16 cellular contexts compared by ENCODE assay signal in genomic region chr3:123153124-123153523, GRCh38. TPM values are rescaled to one million over a fixed set of nuclear protein-coding genes. Genes with fewer than 3 reads are reported as not detected.
A peak's percentile ranks its signal among the peaks of the same experiment; 100 is the strongest.
DNase-seq lines count a peak whose midpoint lies in the region; ATAC-seq and TF ChIP-seq lines count a peak whose summit lies in the region.
"Had no signal": no experiment of that assay in that cellular context is flagged by ENCODE, and none has a peak within 500 bp of the region (broad histone marks: within the 10 kb centered on the region; RNA-seq: fewer than 3 reads in every experiment).

No MANE protein-coding gene starts in this region.

- H2AFZ ChIP-seq in OCI-LY7 (ENCODE audit: low read length) = peak overlapping the region; percentile 27; the same call in 1 of the 2 replicates

- H3K4me2 ChIP-seq in DOHH2 (ENCODE audit: low read length) (peak overlapping the region; percentile 35), OCI-LY7 (ENCODE audit: low read length) (peak overlapping the region; percentile 57)

- H3K27ac ChIP-seq in DOHH2 (ENCODE audit: low read depth, low read length) (no peak overlapping the region; the same call in 1 of the 2 replicates), OCI-LY7 (ENCODE audit: low read depth, low read length, poor library complexity, severe bottlenecking) (peak overlapping the region; percentile 63)
- H3K27ac ChIP-seq: left ventricle myocardium inferior had no signal

- peaks cover 15% of the 10 kb centered on the region for H3F3A ChIP-seq in DOHH2 (ENCODE audit: control insufficient read depth, insufficient read depth)

- peaks cover 9% of the 10 kb centered on the region for H3K4me1 Mint-ChIP-seq in memory B cell

- H3K36me3 Mint-ChIP-seq in memory B cell = peaks cover 23% of the 10 kb centered on the region

- DNase-seq in OCI-LY7 (ENCODE audit: low spot score) = peak; percentile 63
- no peak for DNase-seq in memory B cell (ENCODE audit: low spot score in 2 of 2)
- DNase-seq in activated CD4-positive, alpha-beta T cell treated with anti-CD3 and anti-CD28 coated beads for 1 hour = no peak
- no peak for DNase-seq in NCI-H526 treated with DMSO at 0.1 percent for 48 hours (lab: John Stamatoyannopoulos, UW)
- DNase-seq in SIG-M5 treated with dmso at 0.1 percent for 504 hours (lab: John Stamatoyannopoulos, UW; ENCODE audit: unreplicated experiment) = no peak
- no peak for DNase-seq in NCI-H1092 treated with DMSO at 0.1 percent for 48 hours (lab: John Stamatoyannopoulos, UW)
- DNase-seq: activated CD4-positive, alpha-beta T cell treated with anti-CD3 and anti-CD28 coated beads, Interleukin-2, amount 50 U/mL, for 48 hours; activated T-cell treated with anti-CD3 and anti-CD28 coated beads, Interleukin-2, amount 50 U/mL, for 72 hours; DMS 273 treated with DMSO at 0.1 percent for 48 hours; left ventricle myocardium inferior; NCI-H1092; Right ventricle myocardium superior had no signal

- no peaks in the 10 kb centered on the region for H3K79me2 ChIP-seq in DOHH2 (ENCODE audit: control insufficient read depth, low read length)
- H3K79me2 ChIP-seq in OCI-LY7 (ENCODE audit: insufficient read depth, low read depth, low read length) = no peaks in the 10 kb centered on the region

- no peak overlapping the region for H3K27ac Mint-ChIP-seq in memory B cell
- H3K27ac Mint-ChIP-seq: activated T-cell treated with anti-CD3 and anti-CD28 coated beads, Interleukin-2, amount 50 U/mL, for 72 hours had no signal

- ATAC-seq in GM21529 (IDR thresholded peaks at IDR 0.05; ENCODE audit: unreplicated experiment) = peak; percentile 43
- ATAC-seq in memory B cell (ENCODE audit: low read depth) = peak; percentile 67
- ATAC-seq: activated T-cell treated with anti-CD3 and anti-CD28 coated beads, Interleukin-2, amount 50 U/mL, for 72 hours had no signal

- H4K20me1 ChIP-seq in DOHH2 (ENCODE audit: control insufficient read depth, insufficient read depth, low read depth, low read length) (no peaks in the 10 kb centered on the region), OCI-LY7 (ENCODE audit: insufficient read depth, low read length) (no peaks in the 10 kb centered on the region)

- H3K9me3 ChIP-seq in DOHH2 (ENCODE audit: control insufficient read depth, insufficient read depth, low read length) (peaks cover 22% of the 10 kb centered on the region), OCI-LY7 (ENCODE audit: low read length) (no peaks in the 10 kb centered on the region)
- H3K9me3 ChIP-seq: left ventricle myocardium inferior had no signal

- H3K27me3 ChIP-seq in DOHH2 (ENCODE audit: control insufficient read depth, low read length) = no peaks in the 10 kb centered on the region

- H3K36me3 ChIP-seq in DOHH2 (ENCODE audit: control insufficient read depth, low read length) = peaks cover 23% of the 10 kb centered on the region
- peaks cover 16% of the 10 kb centered on the region for H3K36me3 ChIP-seq in OCI-LY7 (ENCODE audit: insufficient read depth, low read length)

- intact Hi-C loops in OCI-LY7 (cut with micrococcal nuclease; ENCODE audit: unreplicated experiment) = no loop called here

- no TSS peak for BruUV-seq in OCI-LY7 (replicated peaks; lab: Mats Ljungman, UMichigan)

- no peak for TF ChIP-seq CTCF in DOHH2 (IDR thresholded peaks at IDR 0.05; ENCODE audit: low read depth, low read length, poor library complexity, severe bottlenecking)
- TF ChIP-seq CTCF in OCI-LY7 (conservative IDR thresholded peaks at IDR 0.05; ENCODE audit: low read length) = peak; percentile 58

- H3K4me3 ChIP-seq in DOHH2 (ENCODE audit: low read length) (no peak overlapping the region), OCI-LY7 (ENCODE audit: low read depth, low read length, poor library complexity, severe bottlenecking) (no peak overlapping the region)
- H3K4me3 ChIP-seq: left ventricle myocardium inferior had no signal

- H3K4me3 Mint-ChIP-seq in memory B cell = no peak overlapping the region
- H3K4me3 Mint-ChIP-seq: activated T-cell treated with anti-CD3 and anti-CD28 coated beads, Interleukin-2, amount 50 U/mL, for 72 hours; nephron had no signal

- H3K9me2 ChIP-seq in DOHH2 (replicated peaks; ENCODE audit: control insufficient read depth, low read length) (no peaks in the 10 kb centered on the region), OCI-LY7 (ENCODE audit: insufficient read depth, low read length) (no peaks in the 10 kb centered on the region)

- peaks cover 9% of the 10 kb centered on the region for H3K9me3 Mint-ChIP-seq in memory B cell
- H3K9me3 Mint-ChIP-seq: IgD-negative memory B cell, nephron had no signal

- POLR2A ChIA-PET in OCI-LY7 (lab: Charles Lee) = interaction anchor here (0.6 to 2.1 kb wide), 5 partner anchors 11 to 157 kb away, joined by 3 to 10 read pairs (median 3); partner anchors contain the start of gene SEC22A

- H3K4me1 ChIP-seq in DOHH2 (ENCODE audit: control insufficient read depth, low read length) (peaks cover 11% of the 10 kb centered on the region), OCI-LY7 (ENCODE audit: insufficient read depth, low read length, poor library complexity, severe bottlenecking) (peaks cover 22% of the 10 kb centered on the region)

- H3K27me3 Mint-ChIP-seq in memory B cell = no peaks in the 10 kb centered on the region
- H3K27me3 Mint-ChIP-seq: IgD-negative memory B cell had no signal

- CTCF ChIA-PET in OCI-LY7 (lab: Charles Lee; ENCODE audit: unreplicated experiment) = no interaction called here

RNA-seq across cellular contexts. Expression of gene SEC22A, which starts 48.6 kb away (rescaled TPM):
- total RNA-seq in OCI-LY7 (2014; rRNA removed; shearing (Covaris generic)) = 24.5 and 26.4 TPM in 2 replicates
- 22.0 and 26.8 TPM in 2 replicates for total RNA-seq in OCI-LY7 (2022)
